8 cellular contexts compared by ENCODE assay signal in genomic region chr3:193971268-193971751, GRCh38.
DNase-seq lines count a peak whose midpoint lies in the region; ATAC-seq and TF ChIP-seq lines count a peak whose summit lies in the region.

No MANE protein-coding gene starts in this region.

- TF ChIP-seq CTCF in C4-2B (conservative IDR thresholded peaks at IDR 0.05): no peak

- DNase-seq in NCI-H2196 treated with DMSO at 0.1 percent for 48 hours (lab: John Stamatoyannopoulos, UW; ENCODE audit: unreplicated experiment) (peak; percentile 49), germinal center (ENCODE audit: low spot score) (peak; percentile 26), iPS-NIHi11 (ENCODE audit: low spot score) (no peak), NCI-H2171 treated with DMSO at 0.1 percent for 48 hours (lab: John Stamatoyannopoulos, UW) (no peak)

- H3K27ac ChIP-seq in C4-2B: peak overlapping the region; percentile 24

- peak; percentile 61 for ATAC-seq in GM21367 (IDR thresholded peaks at IDR 0.05; ENCODE audit: unreplicated experiment)
- ATAC-seq in HG03139 (IDR thresholded peaks at IDR 0.05; ENCODE audit: unreplicated experiment): no peak
- no peak for ATAC-seq in HG03571 (IDR thresholded peaks at IDR 0.05; ENCODE audit: unreplicated experiment)

Comparison
In these comparisons a context has a peak if more than half of its experiments do, and no peak if none do; other contexts are left out.
1. DNase-seq: peak in NCI-H2196 treated with DMSO at 0.1 percent for 48 hours (single experiment) and germinal center (single experiment); none in iPS-NIHi11 (single experiment) and NCI-H2171 treated with DMSO at 0.1 percent for 48 hours (single experiment).